Comparison of ENCODE assay signal across 8 cellular contexts in genomic region chr14:31208546-31209424, GRCh38. TPM values are rescaled to one million over a fixed set of nuclear protein-coding genes. Genes with fewer than 3 reads are reported as not detected.
A peak's percentile ranks its signal among the peaks of the same experiment; 100 is the strongest.
DNase-seq lines count a peak whose midpoint lies in the region; ATAC-seq, FAIRE-seq and TF ChIP-seq lines count a peak whose summit lies in the region.

No MANE protein-coding gene starts in this region.

- DNase-seq in CD14-positive monocyte (ENCODE audit: low spot score) (no peak), NB4 (ENCODE audit: low read depth) (peak; percentile 9), astrocyte of the spinal cord (ENCODE audit: low read depth, low spot score) (no peak), mesendoderm (no peak), thyroid gland (no peak), D721Med (ENCODE audit: insufficient read length, low spot score) (no peak)

- peak overlapping the region; percentile 92 to 97 for H3K4me3 Mint-ChIP-seq in CD14-positive monocyte

- peaks cover 0 to 1% (median 0%) of the 10 kb centered on the region in 3 donors for H3K27me3 Mint-ChIP-seq in CD14-positive monocyte (ENCODE audit: low read depth in 3 of 3)

- peak overlapping the region; percentile 56 for H2AK5ac ChIP-seq in mesendoderm (ENCODE audit: low read length)

- FAIRE-seq in D721Med (lab: Jason Lieb, UNC) = no peak

- peak overlapping the region; percentile 78 for H3K4me2 ChIP-seq in mesendoderm (ENCODE audit: low read length)

- no peak overlapping the region for H4K8ac ChIP-seq in mesendoderm (ENCODE audit: low read depth, low read length)

- H2BK5ac ChIP-seq in mesendoderm (ENCODE audit: low read length) = no peak overlapping the region

- peak overlapping the region; percentile 93 for H3K27ac ChIP-seq in mesendoderm (ENCODE audit: low read depth, low read length)
- peak overlapping the region; percentile 88 to 100 (median 100) for H3K27ac ChIP-seq in thyroid gland

- H3K79me1 ChIP-seq in mesendoderm (ENCODE audit: low read length) = peaks cover 4% of the 10 kb centered on the region

- peak overlapping the region; percentile 92 for H3K9ac ChIP-seq in mesendoderm (ENCODE audit: low read length)

- ATAC-seq in GM19395 (IDR thresholded peaks at IDR 0.05; ENCODE audit: unreplicated experiment) (no peak), GM19023 (IDR thresholded peaks at IDR 0.05; ENCODE audit: unreplicated experiment) (no peak)

- no peaks in the 10 kb centered on the region for H3K4me1 ChIP-seq in mesendoderm (ENCODE audit: control insufficient read depth, low read depth, low read length)
- peaks cover 11 to 19% of the 10 kb centered on the region in 2 donors for H3K4me1 ChIP-seq in thyroid gland

- peaks cover 0 to under 1% (median 0%) of the 10 kb centered on the region in 7 donors for H3K9me3 Mint-ChIP-seq in CD14-positive monocyte

- H4K5ac ChIP-seq in mesendoderm (ENCODE audit: low read length) = no peak overlapping the region

- H3K4me3 ChIP-seq in NB4 (ENCODE audit: low read depth, low read length) (peak overlapping the region; percentile 69), astrocyte of the spinal cord (ENCODE audit: low read depth, low read length) (peak overlapping the region; percentile 59), mesendoderm (ENCODE audit: low read length) (no peak overlapping the region), thyroid gland (replicated peaks in 1 of 3) (peak overlapping the region in 1 of 3 donors; percentile 75)

- peaks cover 14% of the 10 kb centered on the region for H3K79me2 ChIP-seq in mesendoderm (ENCODE audit: control insufficient read depth, insufficient read depth, low read length)

- H2BK15ac ChIP-seq in mesendoderm (replicated peaks; ENCODE audit: low read depth) = no peak overlapping the region

- H3K4me1 Mint-ChIP-seq in CD14-positive monocyte = peaks cover 33% of the 10 kb centered on the region

- peak overlapping the region; percentile 93 to 100 (median 98) for H3K27ac Mint-ChIP-seq in CD14-positive monocyte

- H3K23ac ChIP-seq in mesendoderm (ENCODE audit: low read length) = no peak overlapping the region

- peak overlapping the region; percentile 98 for H3K56ac ChIP-seq in mesendoderm (ENCODE audit: low read length)

- no peaks in the 10 kb centered on the region for H3K9me3 ChIP-seq in thyroid gland

- intact Hi-C loops in CD14-positive monocyte (cut with micrococcal nuclease) = loop anchor here in 1 of 2 donors (5.0 to 10.0 kb wide), 2 partner anchors 84 to 146 kb away; no protein-coding TSS in a partner anchor
- intact Hi-C loops in thyroid gland (cut with DNase I) = loop anchor here (10.0 kb wide), 1 partner anchor 146 kb away; no protein-coding TSS in a partner anchor

- H3K27me3 ChIP-seq in mesendoderm (ENCODE audit: insufficient read depth, low read length, poor library complexity) (no peaks in the 10 kb centered on the region), thyroid gland (no peaks in the 10 kb centered on the region)

- H3K36me3 ChIP-seq in mesendoderm (ENCODE audit: control insufficient read depth, insufficient read depth, low read length) (no peaks in the 10 kb centered on the region), thyroid gland (no peaks in the 10 kb centered on the region)

- no peak for TF ChIP-seq CTCF in CD14-positive monocyte (IDR thresholded peaks at IDR 0.05)
- TF ChIP-seq CTCF in NB4 (IDR thresholded peaks at IDR 0.05; ENCODE audit: low read depth, low read length) = no peak
- no peak for TF ChIP-seq CTCF in astrocyte of the spinal cord (IDR thresholded peaks at IDR 0.05; ENCODE audit: low read depth, low read length)
- no peak for TF ChIP-seq CTCF in thyroid gland (IDR thresholded peaks at IDR 0.05)
- no peak for TF ChIP-seq CTCF in D721Med (IDR thresholded peaks at IDR 0.05; ENCODE audit: insufficient read depth, missing control alignments)

- no CpG with 5 or more reads among the region's 16 CpGs for WGBS in mesendoderm (ENCODE audit: extremely low coverage, insufficient coverage, low lambda C conversion rate)
- WGBS in thyroid gland, 2 donors = 78 to 86% methylated on average over 16 of the region's 16 CpGs

- H3K4ac ChIP-seq in mesendoderm (ENCODE audit: low read depth, low read length) = no peak overlapping the region

- peak overlapping the region; percentile 56 for H2BK120ac ChIP-seq in mesendoderm (ENCODE audit: low read depth, low read length)

- H3K18ac ChIP-seq in mesendoderm (ENCODE audit: low read length) = peak overlapping the region; percentile 80

- in situ Hi-C loops in astrocyte of the spinal cord (cut with HindIII; ENCODE audit: low sequenced_read_pairs) = no loop called here

- no peak for TF ChIP-seq POLR2A in NB4 (IDR thresholded peaks at IDR 0.05; ENCODE audit: extremely low read depth, insufficient read length)
- no peak for TF ChIP-seq POLR2A in thyroid gland (IDR thresholded peaks at IDR 0.05)

- H3K36me3 Mint-ChIP-seq in CD14-positive monocyte = peaks cover 10 to 11% of the 10 kb centered on the region in 2 donors

RNA-seq across cellular contexts. Expression of gene HECTD1, which starts 1.2 kb away (rescaled TPM):
- polyA plus RNA-seq in CD14-positive monocyte = 10 to 100 TPM; 12.7 to 21.5 TPM
- 41.3 TPM for polyA plus RNA-seq in mesendoderm (2013, experiment 1 of 2)
- 41.1 TPM for polyA plus RNA-seq in mesendoderm (2013, experiment 2 of 2)
- total RNA-seq in thyroid gland = 100 to 1,000 TPM; 252 to 382 (median 289) TPM
